In genomic region chr22:41943661-41944209, GRCh38 we compare ENCODE assay signal across 14 cellular contexts. TPM values are rescaled to one million over a fixed set of nuclear protein-coding genes. Genes with fewer than 3 reads are reported as not detected.
DNase-seq lines count a peak whose midpoint lies in the region; ATAC-seq, FAIRE-seq and TF ChIP-seq lines count a peak whose summit lies in the region.
"Had no signal": no experiment of that assay in that cellular context is flagged by ENCODE, and none has a peak within 500 bp of the region (broad histone marks: within the 10 kb centered on the region; RNA-seq: fewer than 3 reads in every experiment).

No MANE protein-coding gene starts in this region.

- H3K36me3 ChIP-seq in OCI-LY7 (ENCODE audit: insufficient read depth, low read length) (peaks cover 73% of the 10 kb centered on the region), bronchial epithelial cell (ENCODE audit: control insufficient read depth, insufficient read depth, low read length) (no peaks in the 10 kb centered on the region), psoas muscle (ENCODE audit: insufficient read depth in 1 of 2, low read depth in 1 of 2) (no peaks in the 10 kb centered on the region)
- no peaks in the 10 kb centered on the region for H3K36me3 ChIP-seq in CD8-positive, alpha-beta memory T cell (ENCODE audit: insufficient read depth, low read length)
- H3K36me3 ChIP-seq: thoracic aorta had no signal

- no peak overlapping the region for H2AFZ ChIP-seq in OCI-LY7 (ENCODE audit: low read length)

- 76 to 79% (median 79%) methylated on average over 9 of the region's 9 CpGs for WGBS in psoas muscle, 3 donors

- CTCF ChIA-PET in OCI-LY7 (lab: Charles Lee; ENCODE audit: unreplicated experiment) = no interaction called here
- CTCF ChIA-PET in CD8-positive, alpha-beta memory T cell (lab: Charles Lee) = interaction anchor here (0.7 to 6.8 kb wide), 6 partner anchors 18 to 245 kb away, joined by 3 to 91 read pairs (median 4); partner anchors contain the start of gene MEI1

- no peak for DNase-seq in activated CD4-positive, alpha-beta T cell treated with anti-CD3 and anti-CD28 coated beads, Interleukin-2, amount 10 ng/mL, durations not matched to agents 24 days and 14 days
- no peak for DNase-seq in activated CD4-positive, alpha-beta T cell treated with anti-CD3 and anti-CD28 coated beads for 1 hour
- DNase-seq in OCI-LY7 (ENCODE audit: low spot score) (no peak), bronchial epithelial cell (ENCODE audit: low read depth) (peak; percentile 49), psoas muscle (no peak), NCI-H524 treated with DMSO at 0.1 percent for 48 hours (lab: John Stamatoyannopoulos, UW) (no peak)
- no peak for DNase-seq in CD8-positive, alpha-beta memory T cell
- DNase-seq: anterior cingulate cortex; islet precursor cell; NCI-H524; occipital lobe; stimulated activated CD4-positive, alpha-beta T cell treated with anti-CD3 and anti-CD28 coated beads, Interleukin-2, amount 100 ng/mL, for 48 hours had no signal

- H3K9me2 ChIP-seq in OCI-LY7 (ENCODE audit: insufficient read depth, low read length) = no peaks in the 10 kb centered on the region

- peaks cover 2% of the 10 kb centered on the region for H3K27me3 Mint-ChIP-seq in activated CD4-positive, alpha-beta T cell treated with anti-CD3 and anti-CD28 coated beads, Interleukin-2, amount 10 ng/mL, durations not matched to agents 24 days and 14 days
- peaks cover 0 to 4% of the 10 kb centered on the region in 2 donors for H3K27me3 Mint-ChIP-seq in CD8-positive, alpha-beta memory T cell

- H3K9me3 ChIP-seq in OCI-LY7 (ENCODE audit: low read length) (no peaks in the 10 kb centered on the region), psoas muscle (no peaks in the 10 kb centered on the region)
- no peaks in the 10 kb centered on the region for H3K9me3 ChIP-seq in CD8-positive, alpha-beta memory T cell (ENCODE audit: low read length)
- H3K9me3 ChIP-seq: thoracic aorta had no signal

- H3K36me3 Mint-ChIP-seq in activated CD4-positive, alpha-beta T cell treated with anti-CD3 and anti-CD28 coated beads, Interleukin-2, amount 10 ng/mL, durations not matched to agents 24 days and 14 days (ENCODE audit: low read depth) = peaks cover 48% of the 10 kb centered on the region
- H3K36me3 Mint-ChIP-seq in CD8-positive, alpha-beta memory T cell = peaks cover 0 to 6% (median 0%) of the 10 kb centered on the region in 3 donors

- H3K27me3 ChIP-seq in bronchial epithelial cell (ENCODE audit: control insufficient read depth, insufficient read depth, low read length) (no peaks in the 10 kb centered on the region), psoas muscle (ENCODE audit: insufficient read depth in 3 of 3, low read length in 2 of 3) (no peaks in the 10 kb centered on the region)
- no peaks in the 10 kb centered on the region for H3K27me3 ChIP-seq in CD8-positive, alpha-beta memory T cell (ENCODE audit: insufficient read depth, low read length, poor library complexity, severe bottlenecking)

- no peak for TF ChIP-seq CTCF in OCI-LY7 (conservative IDR thresholded peaks at IDR 0.05; ENCODE audit: low read length)
- no peak for TF ChIP-seq CTCF in bronchial epithelial cell (IDR thresholded peaks at IDR 0.05; ENCODE audit: insufficient read depth, low read length, severe bottlenecking)
- no peak for TF ChIP-seq CTCF in psoas muscle (IDR thresholded peaks at IDR 0.05)

- peak overlapping the region; percentile 62 for H3K4me3 Mint-ChIP-seq in activated CD4-positive, alpha-beta T cell treated with anti-CD3 and anti-CD28 coated beads, Interleukin-2, amount 10 ng/mL, durations not matched to agents 24 days and 14 days
- H3K4me3 Mint-ChIP-seq in CD8-positive, alpha-beta memory T cell = peak overlapping the region in 3 of 7 donors; percentile 6 to 30 (median 25)

- peaks cover 4% of the 10 kb centered on the region; the same call in 1 of the 2 replicates for H4K20me1 ChIP-seq in OCI-LY7 (ENCODE audit: insufficient read depth, low read length)

- H3K27ac ChIP-seq in OCI-LY7 (ENCODE audit: low read depth, low read length, poor library complexity, severe bottlenecking) (peak overlapping the region; percentile 24), psoas muscle (peak overlapping the region; percentile 28)
- H3K27ac ChIP-seq in CD8-positive, alpha-beta memory T cell (ENCODE audit: low read depth, low read length) = no peak overlapping the region
- H3K27ac ChIP-seq: thoracic aorta had no signal

- H3K79me2 ChIP-seq in OCI-LY7 (ENCODE audit: insufficient read depth, low read depth, low read length) = peaks cover 69% of the 10 kb centered on the region

- H3K9me3 Mint-ChIP-seq in activated CD4-positive, alpha-beta T cell treated with anti-CD3 and anti-CD28 coated beads, Interleukin-2, amount 10 ng/mL, durations not matched to agents 24 days and 14 days = no peaks in the 10 kb centered on the region
- peaks cover 0 to 2% (median 0%) of the 10 kb centered on the region in 5 donors for H3K9me3 Mint-ChIP-seq in CD8-positive, alpha-beta memory T cell

- ATAC-seq in psoas muscle (peak in 2 of 4 donors; percentile 6 to 24), GM21786 (IDR thresholded peaks at IDR 0.05; ENCODE audit: unreplicated experiment) (no peak)

- H3K4me1 ChIP-seq in OCI-LY7 (ENCODE audit: insufficient read depth, low read length, poor library complexity, severe bottlenecking) = peaks cover 74% of the 10 kb centered on the region
- peaks cover 16% of the 10 kb centered on the region for H3K4me1 ChIP-seq in psoas muscle
- peaks cover 46% of the 10 kb centered on the region for H3K4me1 ChIP-seq in CD8-positive, alpha-beta memory T cell (ENCODE audit: insufficient read depth, low read length)

- H3K4me3 ChIP-seq in OCI-LY7 (ENCODE audit: low read depth, low read length, poor library complexity, severe bottlenecking) (peak overlapping the region; percentile 2), bronchial epithelial cell (ENCODE audit: low read depth, low read length) (no peak overlapping the region), psoas muscle (no peak overlapping the region)
- no peak overlapping the region for H3K4me3 ChIP-seq in CD8-positive, alpha-beta memory T cell (ENCODE audit: low read length)
- H3K4me3 ChIP-seq: thoracic aorta had no signal

- peak overlapping the region; percentile 88 for H3K4me2 ChIP-seq in OCI-LY7 (ENCODE audit: low read length)

- POLR2A ChIA-PET in OCI-LY7 (lab: Charles Lee) = interaction anchor here (0.6 to 0.9 kb wide), 2 partner anchors 198 to 304 kb away, joined by 3 read pairs; no protein-coding TSS in a partner anchor
- POLR2A ChIA-PET in CD8-positive, alpha-beta memory T cell (lab: Charles Lee) = interaction anchor here (0.7 to 1.6 kb wide), 2 partner anchors 18 to 143 kb away, joined by 4 to 6 read pairs; partner anchors contain the start of gene CCDC134

- FAIRE-seq in bronchial epithelial cell (lab: Jason Lieb, UNC) = no peak

- intact Hi-C loops in activated CD4-positive, alpha-beta T cell treated with anti-CD3 and anti-CD28 coated beads, Interleukin-2, amount 10 ng/mL, durations not matched to agents 24 days and 14 days (cut with micrococcal nuclease) = no loop called here
- intact Hi-C loops in OCI-LY7 (cut with micrococcal nuclease; ENCODE audit: unreplicated experiment) = no loop called here
- intact Hi-C loops in psoas muscle (cut with DNase I) = no loop called here

- peak overlapping the region; percentile 93 for H3K27ac Mint-ChIP-seq in activated CD4-positive, alpha-beta T cell treated with anti-CD3 and anti-CD28 coated beads, Interleukin-2, amount 10 ng/mL, durations not matched to agents 24 days and 14 days
- H3K27ac Mint-ChIP-seq in CD8-positive, alpha-beta memory T cell = peak overlapping the region in 3 of 8 donors; percentile 33 to 80 (median 35)

- H3K4me1 Mint-ChIP-seq in activated CD4-positive, alpha-beta T cell treated with anti-CD3 and anti-CD28 coated beads, Interleukin-2, amount 10 ng/mL, durations not matched to agents 24 days and 14 days = peaks cover 64% of the 10 kb centered on the region
- peaks cover 38 to 48% (median 39%) of the 10 kb centered on the region in 3 donors for H3K4me1 Mint-ChIP-seq in CD8-positive, alpha-beta memory T cell

- BruUV-seq in OCI-LY7 (replicated peaks; lab: Mats Ljungman, UMichigan) = no TSS peak

RNA-seq across cellular contexts. Expression of gene CENPM, which starts 3.2 kb away (rescaled TPM):
- total RNA-seq in activated CD4-positive, alpha-beta T cell treated with anti-CD3 and anti-CD28 coated beads, Interleukin-2, amount 10 ng/mL, durations not matched to agents 24 days and 14 days = 86.9 and 88.6 TPM in 2 replicates
- total RNA-seq in OCI-LY7 (2014; rRNA removed; shearing (Covaris generic)) = 347 and 354 TPM in 2 replicates
- 189 and 217 TPM in 2 replicates for total RNA-seq in OCI-LY7 (2022)
- total RNA-seq in bronchial epithelial cell = 1.3 and 3.5 TPM in 2 replicates
- total RNA-seq in psoas muscle = 1 to 10 TPM in 2 of 4 donors, under 1 TPM in 1, not detected in 1; 0.59 to 2.3 (median 1.5) TPM
- polyA plus RNA-seq in psoas muscle = 1 to 10 TPM in 2 of 3 donors, under 1 TPM in 1; 0.52 to 1.2 (median 1.1) TPM
- 10 to 100 TPM; 73.2 to 77.5 TPM for total RNA-seq in CD8-positive, alpha-beta memory T cell
- polyA plus RNA-seq in CD8-positive, alpha-beta memory T cell = 19.2 TPM
- total RNA-seq: thoracic aorta had no signal

RNA-seq across cellular contexts. Expression of gene TNFRSF13C, which starts 17.1 kb away (rescaled TPM):
- total RNA-seq in activated CD4-positive, alpha-beta T cell treated with anti-CD3 and anti-CD28 coated beads, Interleukin-2, amount 10 ng/mL, durations not matched to agents 24 days and 14 days = 3.4 TPM in 2 replicates
- 10.9 and 21.3 TPM in 2 replicates for total RNA-seq in OCI-LY7 (2014; rRNA removed; shearing (Covaris generic))
- total RNA-seq in OCI-LY7 (2022) (65.0 and 67.8 TPM in 2 replicates), bronchial epithelial cell (under 0.01 TPM in 2 replicates), psoas muscle (1 to 10 TPM in 1 of 4 donors, under 1 TPM in 3; 0.20 to 1.4 (median 0.38) TPM)
- polyA plus RNA-seq in psoas muscle = under 1 TPM in 2 of 3 donors, not detected in 1; 0.01 to 0.05 TPM
- total RNA-seq in CD8-positive, alpha-beta memory T cell = 1 to 10 TPM; 5.4 to 5.9 TPM
- 2.0 TPM for polyA plus RNA-seq in CD8-positive, alpha-beta memory T cell
- total RNA-seq: thoracic aorta had no signal

RNA-seq across cellular contexts. Expression of gene SEPTIN3, which starts 25.5 kb away (rescaled TPM):
- 5.7 and 6.8 TPM in 2 replicates for total RNA-seq in activated CD4-positive, alpha-beta T cell treated with anti-CD3 and anti-CD28 coated beads, Interleukin-2, amount 10 ng/mL, durations not matched to agents 24 days and 14 days
- 0.46 and 1.1 TPM in 2 replicates for total RNA-seq in OCI-LY7 (2014; rRNA removed; shearing (Covaris generic))
- total RNA-seq in OCI-LY7 (2022) (1.9 and 2.1 TPM in 2 replicates), bronchial epithelial cell (under 0.01 TPM in 2 replicates), psoas muscle (under 1 TPM in 1 of 4 donors, not detected in 3; 0.06 TPM)
- under 1 TPM; 0.03 to 0.14 (median 0.05) TPM for polyA plus RNA-seq in psoas muscle
- total RNA-seq in CD8-positive, alpha-beta memory T cell = under 1 TPM; 0.33 to 0.51 TPM
- polyA plus RNA-seq in CD8-positive, alpha-beta memory T cell = not detected
- total RNA-seq: thoracic aorta had no signal

RNA-seq across cellular contexts. Expression of gene SHISA8, which starts 28.9 kb away (rescaled TPM):
- total RNA-seq in activated CD4-positive, alpha-beta T cell treated with anti-CD3 and anti-CD28 coated beads, Interleukin-2, amount 10 ng/mL, durations not matched to agents 24 days and 14 days = 5.3 and 5.7 TPM in 2 replicates
- total RNA-seq in OCI-LY7 (2014; rRNA removed; shearing (Covaris generic)) = not detected in 2 replicates
- total RNA-seq in OCI-LY7 (2022) = 0.61 and 0.74 TPM in 2 replicates
- not detected in 2 replicates for total RNA-seq in bronchial epithelial cell
- total RNA-seq in psoas muscle = under 1 TPM in 3 of 4 donors, not detected in 1; 0.15 to 0.26 (median 0.26) TPM
- not detected for polyA plus RNA-seq in psoas muscle
- total RNA-seq in CD8-positive, alpha-beta memory T cell = 1 to 10 TPM; 1.3 to 1.4 TPM
- polyA plus RNA-seq in CD8-positive, alpha-beta memory T cell = not detected
- total RNA-seq: occipital lobe, thoracic aorta had no signal

Comparison
In these comparisons a context has a peak if more than half of its experiments do, and no peak if none do; other contexts are left out.
1. RNA of gene CENPM, which starts 3.2 kb away (total RNA-seq): 189 to 354 TPM in OCI-LY7, 86.9 to 88.6 TPM in activated CD4-positive, alpha-beta T cell treated with anti-CD3 and anti-CD28 coated beads, Interleukin-2, amount 10 ng/mL, durations not matched to agents 24 days and 14 days and 73.2 to 77.5 TPM in CD8-positive, alpha-beta memory T cell; 0.59 to 2.3 TPM in psoas muscle and 1.3 to 3.5 TPM in bronchial epithelial cell; every median in the first group is over 10 times any median in the second.